13 cellular contexts compared by ENCODE assay signal in the genomic region with DNA sequence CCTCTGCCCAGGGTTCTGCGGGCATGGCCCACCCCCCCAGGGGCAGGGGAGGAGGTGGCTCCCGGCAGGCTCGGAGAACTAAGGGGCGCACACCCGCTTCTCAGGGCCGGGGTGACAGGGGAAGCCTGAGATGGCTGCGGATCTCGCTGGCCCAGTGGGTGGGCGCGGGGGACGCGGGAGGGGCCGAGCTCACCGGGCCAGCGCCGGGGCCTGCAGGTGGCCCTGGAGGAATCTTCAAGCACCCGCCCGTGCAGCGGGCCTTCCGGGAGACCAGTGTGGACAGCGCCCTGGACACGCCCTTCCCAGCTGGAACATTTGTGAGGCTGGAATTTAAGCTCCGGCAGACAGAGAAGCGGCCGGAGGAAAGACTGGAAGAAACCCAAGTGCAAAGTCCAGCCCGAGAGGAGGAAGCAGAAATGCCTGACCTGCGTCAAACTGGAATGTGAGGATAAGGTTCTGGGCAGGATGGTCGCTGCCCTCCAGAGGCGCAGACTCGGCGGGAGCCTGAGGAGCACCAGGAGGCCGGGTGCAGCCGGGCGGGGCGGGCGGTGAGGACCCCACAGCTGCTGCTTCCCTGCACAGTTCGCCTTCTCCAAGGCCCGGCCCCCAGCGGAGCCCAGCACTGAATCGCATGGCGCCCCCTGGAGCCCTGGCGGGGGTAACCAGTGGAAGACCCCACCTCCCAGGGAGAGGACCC. TPM values are rescaled to one million over a fixed set of nuclear protein-coding genes. Genes with fewer than 3 reads are reported as not detected.
A peak's percentile ranks its signal among the peaks of the same experiment; 100 is the strongest.
DNase-seq lines count a peak whose midpoint lies in the region; ATAC-seq and TF ChIP-seq lines count a peak whose summit lies in the region.
"Not testable (repeated sequence)": the region's sequence is repeated elsewhere in the genome, so short reads cannot be mapped to it uniquely, and the experiment has no call there.
"Had no signal": no experiment of that assay in that cellular context is flagged by ENCODE, and none has a peak within 500 bp of the region (broad histone marks: within the 10 kb centered on the region; RNA-seq: fewer than 3 reads in every experiment).

No MANE protein-coding gene starts in this region.

- H3K4me1 Mint-ChIP-seq in osteocyte (ENCODE audit: unreplicated experiment), result peaks cover 13% of the 10 kb centered on the region

- WGBS in testis, 2 donors, result 2 to 16% methylated on average over 5 to 42 of the region's 42 CpGs

- TF ChIP-seq POLR2A in testis (IDR thresholded peaks at IDR 0.05), result not testable (repeated sequence)

- intact Hi-C loops in left colon (cut with DNase I, micrococcal nuclease); testis (cut with DNase I; ENCODE audit: low total_unique reads): not testable (repeated sequence)

- H3K4me3 ChIP-seq in AG10803 (ENCODE audit: low read length), result peak overlapping the region; percentile 54
- H3K4me3 ChIP-seq in fibroblast of mammary gland (ENCODE audit: control insufficient read depth, low read depth, low read length), result not testable (repeated sequence)
- H3K4me3 ChIP-seq in testis, result peak overlapping the region; percentile 57 to 59

- not testable (repeated sequence) for H3K27ac ChIP-seq in testis

- H3K9me3 ChIP-seq in testis, result not testable (repeated sequence)

- not testable (repeated sequence) for H3K36me3 ChIP-seq in testis (ENCODE audit: low read depth, missing control alignments)

- peak overlapping the region; percentile 82 for H3K4me3 Mint-ChIP-seq in osteocyte (ENCODE audit: unreplicated experiment)

- not testable (repeated sequence) for H3K36me3 Mint-ChIP-seq in osteocyte (ENCODE audit: unreplicated experiment)

- H3K27ac Mint-ChIP-seq in osteocyte (ENCODE audit: unreplicated experiment), result not testable (repeated sequence)

- H3K27me3 Mint-ChIP-seq in osteocyte (ENCODE audit: unreplicated experiment), result peaks cover 46% of the 10 kb centered on the region

- not testable (repeated sequence) for TF ChIP-seq CTCF in AG10803 (conservative IDR thresholded peaks at IDR 0.05; ENCODE audit: low read length); fibroblast of mammary gland (conservative IDR thresholded peaks at IDR 0.05; ENCODE audit: control insufficient read depth, insufficient read depth, low read depth, low read length)
- TF ChIP-seq CTCF in osteocyte (IDR thresholded peaks at IDR 0.05), result peak; percentile 64
- peak in 2 of 3 experiments; percentile 12 to 37 for TF ChIP-seq CTCF in testis (IDR thresholded peaks at IDR 0.05)

- not testable (repeated sequence) for H3K4me1 ChIP-seq in testis

- not testable (repeated sequence) for H3K27me3 ChIP-seq in testis

- H3K9me3 Mint-ChIP-seq in osteocyte (ENCODE audit: unreplicated experiment), result not testable (repeated sequence)

- peak; percentile 58 for ATAC-seq in left colon

- DNase-seq in AG10803 (ENCODE audit: low read depth), result peak; percentile 20
- DNase-seq in HT1080 (ENCODE audit: low read depth), result peak; percentile 45
- DNase-seq in SW480 (ENCODE audit: low spot score), result peak; percentile 37
- peak; percentile 23 for DNase-seq in astrocyte of the hippocampus (ENCODE audit: low read depth, low spot score)
- peak; percentile 12 for DNase-seq in fibroblast of mammary gland (ENCODE audit: low read depth)
- DNase-seq in left colon, result peak; percentile 48 to 82
- not testable (repeated sequence) for DNase-seq in osteocyte (ENCODE audit: extremely low spot score, unreplicated experiment)
- peak; percentile 77 for DNase-seq in testis

RNA-seq across cellular contexts. Expression of a gene that starts 5.6 kb away (rescaled TPM):
- total RNA-seq in HT1080 (2014; rRNA removed; shearing (Covaris generic)), result not detected in 2 replicates
- not detected in 2 replicates for polyA plus RNA-seq in HT1080 (2015; cell fraction: cytosol; rRNA removed)
- not detected in 2 replicates for polyA plus RNA-seq in HT1080 (2015; cell fraction: nucleus; rRNA removed)
- total RNA-seq in left colon, result not detected
- not detected in 2 replicates for total RNA-seq in osteocyte
- under 1 TPM; 0.37 to 0.55 TPM for total RNA-seq in testis
- polyA plus RNA-seq in testis (ENCODE audit: insufficient read depth, low read depth, low replicate concordance), result 1.1 TPM
- total RNA-seq: activated CD8-positive, alpha-beta memory T cell treated with anti-CD3 and anti-CD28 coated beads, Interleukin-2, amount 10 ng/mL, durations not matched to agents 7 days and 5 days; CD4-positive, alpha-beta memory T cell; posterior vena cava; urinary bladder had no signal
- polyA plus RNA-seq: adipose tissue; CD4-positive, alpha-beta memory T cell; urinary bladder had no signal
